ENCODE assay signal across 11 cellular contexts in genomic region chr9:79955300-79955699, GRCh38.
DNase-seq lines count a peak whose midpoint lies in the region; TF ChIP-seq lines count a peak whose summit lies in the region.
"Had no signal": no experiment of that assay in that cellular context is flagged by ENCODE, and none has a peak within 500 bp of the region (broad histone marks: within the 10 kb centered on the region; RNA-seq: fewer than 3 reads in every experiment).

No MANE protein-coding gene starts in this region.

- H3K4me3 ChIP-seq in LNCaP clone FGC (ENCODE audit: low read depth, low read length): no peak overlapping the region
- H3K4me3 ChIP-seq in endodermal cell (ENCODE audit: low read length): no peak overlapping the region
- H3K4me3 ChIP-seq: SJCRH30, skin epidermis had no signal

- H3K27me3 Mint-ChIP-seq in endodermal cell (ENCODE audit: insufficient read depth): no peaks in the 10 kb centered on the region

- no peak overlapping the region for H3K27ac Mint-ChIP-seq in endodermal cell

- no peaks in the 10 kb centered on the region for H3K36me3 Mint-ChIP-seq in endodermal cell (ENCODE audit: low read depth)

- no peaks in the 10 kb centered on the region for H3K27me3 ChIP-seq in endodermal cell (ENCODE audit: control insufficient read depth, insufficient read depth, low read length, poor library complexity, severe bottlenecking)
- H3K27me3 ChIP-seq: SJCRH30 had no signal

- no peaks in the 10 kb centered on the region for H3K9me3 ChIP-seq in endodermal cell (ENCODE audit: control insufficient read depth, low read length)
- H3K9me3 ChIP-seq: SJCRH30 had no signal

- no peaks in the 10 kb centered on the region for H3K36me3 ChIP-seq in endodermal cell (ENCODE audit: control insufficient read depth, insufficient read depth, low read length)
- H3K36me3 ChIP-seq: SJCRH30 had no signal

- 83 to 89% methylated on average over 2 to 3 of the region's 3 CpGs for WGBS in endodermal cell (ENCODE audit: insufficient coverage in 1 of 2, insufficient read length in 1 of 2), 2 experiments

- H3K9me3 Mint-ChIP-seq in endodermal cell: peaks cover 16% of the 10 kb centered on the region

- peak; percentile 26; the same call in 1 of the 2 replicates for TF ChIP-seq CTCF in LNCaP clone FGC (IDR thresholded peaks at IDR 0.05; ENCODE audit: control insufficient read depth, extremely low read depth, insufficient read depth)
- TF ChIP-seq CTCF in endodermal cell (conservative IDR thresholded peaks at IDR 0.05): peak; percentile 62

- no peak overlapping the region for H3K4me3 Mint-ChIP-seq in endodermal cell

- no peak overlapping the region for H3K9ac ChIP-seq in endodermal cell (ENCODE audit: extremely low read depth, low read length, poor library complexity, severe bottlenecking)

- no peak overlapping the region for H3K27ac ChIP-seq in endodermal cell (ENCODE audit: low read depth, low read length)
- H3K27ac ChIP-seq: SJCRH30, skin epidermis had no signal

- DNase-seq in stimulated activated CD4-positive, alpha-beta T cell treated with anti-CD3 and anti-CD28 coated beads, Interleukin-1b, Interleukin-23, amount 100 ng/mL, for 48 hours: peak; percentile 2
- DNase-seq in stimulated activated CD4-positive, alpha-beta T cell treated with anti-CD3 and anti-CD28 coated beads, Interleukin-4, amount 100 ng/mL, for 1 hour: no peak
- DNase-seq in LNCaP clone FGC (ENCODE audit: low read depth): no peak
- DNase-seq in endodermal cell: no peak
- no peak for DNase-seq in germinal center (ENCODE audit: low spot score)
- DNase-seq in SHP77 (lab: John Stamatoyannopoulos, UW): no peak
- no peak for DNase-seq in NCI-H2227 (lab: John Stamatoyannopoulos, UW; ENCODE audit: unreplicated experiment)
- DNase-seq in amygdala (lab: John Stamatoyannopoulos, UW): no peak
- DNase-seq: caudate nucleus had no signal

- H3K4me1 ChIP-seq in endodermal cell (ENCODE audit: control insufficient read depth, insufficient read depth, low read length): no peaks in the 10 kb centered on the region
- H3K4me1 ChIP-seq: SJCRH30 had no signal

- no peaks in the 10 kb centered on the region for H3K4me1 Mint-ChIP-seq in endodermal cell
